Comparison of ENCODE assay signal across 26 cellular contexts in the genomic region with DNA sequence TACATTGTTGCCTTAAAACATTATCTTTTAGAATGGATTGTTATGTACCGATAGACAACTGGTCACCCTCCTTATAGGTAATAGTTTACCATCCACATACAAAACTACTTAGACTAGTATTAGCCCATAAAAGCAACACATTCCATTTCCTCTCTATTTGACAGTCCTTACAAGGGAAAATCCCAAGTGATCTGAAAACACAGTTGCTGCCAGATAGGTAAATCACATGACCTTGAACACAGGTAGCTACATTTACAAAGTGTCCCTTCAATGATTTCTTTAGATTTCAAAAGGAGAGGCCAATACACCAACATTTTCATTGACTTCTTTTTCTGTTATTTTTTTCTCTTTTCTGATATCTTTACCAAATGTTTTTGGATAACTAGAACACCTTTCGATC.
"Had no signal": no experiment of that assay in that cellular context is flagged by ENCODE, and none has a peak within 500 bp of the region (broad histone marks: within the 10 kb centered on the region; RNA-seq: fewer than 3 reads in every experiment).

No MANE protein-coding gene starts in this region.

- H3K27ac ChIP-seq: stomach, suprapubic skin, testis, thoracic aorta, tibial artery, tibial nerve, transverse colon, upper lobe of left lung, upper lobe of right lung, uterus, vagina had no signal

- ATAC-seq: stimulated activated effector memory CD8-positive, alpha-beta T cell treated with anti-CD3 and anti-CD28 coated beads, Interleukin-12 subunit alpha, Interleukin-12 subunit beta, amount 100 ng/mL, for 72 hours; stimulated activated memory B cell treated with anti-CD40 and anti-IgM and Interleukin-4, amounts not matched to agents 10 μg/mL and 1 μg/mL and 100 μg/mL, for 72 hours; stimulated activated naive B cell treated with anti-CD40 and anti-IgM and Interleukin-4, amounts not matched to agents 10 μg/mL and 1 μg/mL and 100 μg/mL, for 72 hours; stimulated activated naive CD8-positive, alpha-beta T cell treated with anti-CD3 and anti-CD28 coated beads, Interleukin-15, amount 100 ng/mL, for 72 hours; stimulated activated naive CD8-positive, alpha-beta T cell treated with anti-CD3 and anti-CD28 coated beads, Interleukin-15, Interleukin-2, amounts not matched to agents 100 U/mL and 50 U/mL, for 24 hours; upper lobe of right lung had no signal

- H3K4me3 ChIP-seq: stomach, suprapubic skin, testis, thoracic aorta, tibial artery, tibial nerve, transverse colon, upper lobe of left lung, upper lobe of right lung, uterus, vagina had no signal

- DNase-seq: stimulated activated CD4-positive, alpha-beta T cell treated with anti-CD3 and anti-CD28 coated beads, Interleukin-2, amount 100 ng/mL, for 48 hours; stimulated activated CD4-positive, alpha-beta T cell treated with anti-CD3 and anti-CD28 coated beads, Interleukin-4, amount 100 ng/mL, for 1 hour; stimulated activated CD4-positive, alpha-beta T cell treated with anti-CD3 and anti-CD28 coated beads, Interleukin-4, amount 100 ng/mL, for 24 hours; stimulated activated CD4-positive, alpha-beta T cell treated with anti-CD3 and anti-CD28 coated beads, Interleukin-4, amount 100 ng/mL, for 4 hours; stimulated activated CD8-positive, alpha-beta memory T cell treated with anti-CD3 and anti-CD28 coated beads, Interleukin-4, amount 100 ng/mL, for 48 hours; stimulated activated naive B cell treated with anti-CD40 and anti-IgM and Interleukin-4, amounts not matched to agents 10 μg/mL and 1 μg/mL and 100 μg/mL, for 72 hours; stimulated activated naive CD4-positive, alpha-beta T cell; stimulated activated naive CD4-positive, alpha-beta T cell treated with Interleukin-2 at 50 U/mL for 16 hours; stimulated activated naive CD8-positive, alpha-beta T cell treated with anti-CD3 and anti-CD28 coated beads, Interleukin-15, amount 100 ng/mL, for 72 hours; stimulated activated naive CD8-positive, alpha-beta T cell treated with anti-CD3 and anti-CD28 coated beads, Interleukin-15, Interleukin-2, amounts not matched to agents 100 U/mL and 50 U/mL, for 24 hours; stomach; substantia nigra; testis; tibial artery; transverse colon; trophoblast cell; upper lobe of left lung; upper lobe of right lung; uterus had no signal

- FAIRE-seq: urothelium cell line had no signal

- H3K27me3 ChIP-seq: stomach, testis, tibial artery, tibial nerve, upper lobe of left lung, uterus, vagina had no signal

- H3K4me1 ChIP-seq: stomach, suprapubic skin, testis, tibial artery, tibial nerve, transverse colon, upper lobe of left lung, upper lobe of right lung, uterus, vagina had no signal

- H3K9me3 ChIP-seq: suprapubic skin, testis, thoracic aorta, tibial artery, transverse colon, upper lobe of left lung, upper lobe of right lung, uterus, vagina had no signal

- H3K36me3 ChIP-seq: stomach, suprapubic skin, thoracic aorta, tibial artery, tibial nerve, transverse colon, upper lobe of left lung, upper lobe of right lung, uterus, vagina had no signal
